1 cellular context compared by ENCODE assay signal in the genomic region with DNA sequence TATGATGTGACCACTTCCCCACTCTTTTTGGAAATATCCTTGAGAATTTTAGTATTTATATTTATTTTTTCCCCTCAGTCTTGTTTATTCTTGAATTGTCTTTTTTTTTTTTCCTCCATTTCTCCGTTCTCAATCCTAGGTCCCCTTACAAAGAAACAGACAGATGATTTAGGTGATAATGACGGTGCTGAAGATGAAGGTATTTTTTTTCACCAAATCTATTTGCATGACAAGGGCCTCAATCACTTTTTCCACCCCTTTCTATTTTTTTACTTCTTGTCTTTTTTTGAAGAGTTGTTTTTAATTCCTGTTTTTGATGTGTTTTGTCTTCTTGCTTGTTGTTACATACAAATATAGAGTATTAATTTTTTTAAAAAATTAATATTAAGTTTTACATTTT.
TF ChIP-seq lines count a peak whose summit lies in the region.

No MANE protein-coding gene starts in this region.

TF ChIP-seq in HCT116, 20 proteins besides CTCF, POLR2A, EP300 and RAD21 (continued from another document):
- TF ChIP-seq, protein P1, sequence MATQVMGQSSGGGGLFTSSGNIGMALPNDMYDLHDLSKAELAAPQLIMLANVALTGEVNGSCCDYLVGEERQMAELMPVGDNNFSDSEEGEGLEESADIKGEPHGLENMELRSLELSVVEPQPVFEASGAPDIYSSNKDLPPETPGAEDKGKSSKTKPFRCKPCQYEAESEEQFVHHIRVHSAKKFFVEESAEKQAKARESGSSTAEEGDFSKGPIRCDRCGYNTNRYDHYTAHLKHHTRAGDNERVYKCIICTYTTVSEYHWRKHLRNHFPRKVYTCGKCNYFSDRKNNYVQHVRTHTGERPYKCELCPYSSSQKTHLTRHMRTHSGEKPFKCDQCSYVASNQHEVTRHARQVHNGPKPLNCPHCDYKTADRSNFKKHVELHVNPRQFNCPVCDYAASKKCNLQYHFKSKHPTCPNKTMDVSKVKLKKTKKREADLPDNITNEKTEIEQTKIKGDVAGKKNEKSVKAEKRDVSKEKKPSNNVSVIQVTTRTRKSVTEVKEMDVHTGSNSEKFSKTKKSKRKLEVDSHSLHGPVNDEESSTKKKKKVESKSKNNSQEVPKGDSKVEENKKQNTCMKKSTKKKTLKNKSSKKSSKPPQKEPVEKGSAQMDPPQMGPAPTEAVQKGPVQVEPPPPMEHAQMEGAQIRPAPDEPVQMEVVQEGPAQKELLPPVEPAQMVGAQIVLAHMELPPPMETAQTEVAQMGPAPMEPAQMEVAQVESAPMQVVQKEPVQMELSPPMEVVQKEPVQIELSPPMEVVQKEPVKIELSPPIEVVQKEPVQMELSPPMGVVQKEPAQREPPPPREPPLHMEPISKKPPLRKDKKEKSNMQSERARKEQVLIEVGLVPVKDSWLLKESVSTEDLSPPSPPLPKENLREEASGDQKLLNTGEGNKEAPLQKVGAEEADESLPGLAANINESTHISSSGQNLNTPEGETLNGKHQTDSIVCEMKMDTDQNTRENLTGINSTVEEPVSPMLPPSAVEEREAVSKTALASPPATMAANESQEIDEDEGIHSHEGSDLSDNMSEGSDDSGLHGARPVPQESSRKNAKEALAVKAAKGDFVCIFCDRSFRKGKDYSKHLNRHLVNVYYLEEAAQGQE (IDR thresholded peaks at IDR 0.05; ENCODE audit: low read depth), result no peak
- TF ChIP-seq YY1 (IDR thresholded peaks at IDR 0.05; ENCODE audit: extremely low read depth, insufficient replicate concordance, low read depth, low read length) (no peak), SIN3A (IDR thresholded peaks at IDR 0.05; ENCODE audit: low read depth) (no peak), JUND (IDR thresholded peaks at IDR 0.05) (no peak), ZNF274 (IDR thresholded peaks at IDR 0.05; ENCODE audit: low read depth, low read length) (no peak), SP1 (IDR thresholded peaks at IDR 0.05; ENCODE audit: low read depth) (no peak), FOSL1 (IDR thresholded peaks at IDR 0.05; ENCODE audit: low read depth) (no peak)
- TF ChIP-seq, protein P2, sequence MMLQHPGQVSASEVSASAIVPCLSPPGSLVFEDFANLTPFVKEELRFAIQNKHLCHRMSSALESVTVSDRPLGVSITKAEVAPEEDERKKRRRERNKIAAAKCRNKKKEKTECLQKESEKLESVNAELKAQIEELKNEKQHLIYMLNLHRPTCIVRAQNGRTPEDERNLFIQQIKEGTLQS (IDR thresholded peaks at IDR 0.05), result no peak
